ENCODE assay signal across 2 cellular contexts in the genomic region with DNA sequence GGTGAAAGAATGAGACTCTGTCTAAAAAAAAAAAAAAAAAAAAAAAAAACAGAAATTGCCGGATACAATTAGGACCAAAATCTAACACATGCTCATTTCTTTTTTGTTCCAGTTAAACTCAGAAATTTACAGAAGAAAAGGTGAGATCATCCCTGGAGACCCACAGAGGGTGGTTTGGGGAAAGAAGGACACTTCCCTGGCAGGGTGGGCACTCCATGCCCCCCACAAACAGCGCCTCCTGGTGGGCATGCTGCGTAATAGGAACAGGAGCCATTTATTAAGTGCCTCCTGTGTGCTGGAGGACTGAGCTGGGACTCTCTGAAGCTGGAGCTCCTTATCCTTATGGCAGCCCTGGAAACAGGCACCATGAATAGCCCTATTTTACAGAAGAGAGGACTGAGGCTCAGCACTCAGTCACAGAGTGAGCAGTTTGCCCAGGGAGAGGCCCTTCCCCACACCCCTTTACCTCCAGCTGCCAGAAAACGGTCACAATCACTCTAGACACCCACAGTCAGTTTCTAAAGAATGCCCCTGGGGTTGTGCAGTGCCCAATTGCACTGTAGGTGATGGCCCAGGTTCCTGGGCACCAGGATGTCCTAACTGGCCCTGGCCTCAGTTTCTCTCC.
TF ChIP-seq lines count a peak whose summit lies in the region.

No MANE protein-coding gene starts in this region.

TF ChIP-seq in K562, 482 proteins besides CTCF, POLR2A, EP300 and RAD21 (continues in another document):
- TF ChIP-seq ZFP30 (CRISPR knock-in tag; IDR thresholded peaks at IDR 0.05; ENCODE audit: borderline replicate concordance), result no peak
- TF ChIP-seq, protein P1, sequence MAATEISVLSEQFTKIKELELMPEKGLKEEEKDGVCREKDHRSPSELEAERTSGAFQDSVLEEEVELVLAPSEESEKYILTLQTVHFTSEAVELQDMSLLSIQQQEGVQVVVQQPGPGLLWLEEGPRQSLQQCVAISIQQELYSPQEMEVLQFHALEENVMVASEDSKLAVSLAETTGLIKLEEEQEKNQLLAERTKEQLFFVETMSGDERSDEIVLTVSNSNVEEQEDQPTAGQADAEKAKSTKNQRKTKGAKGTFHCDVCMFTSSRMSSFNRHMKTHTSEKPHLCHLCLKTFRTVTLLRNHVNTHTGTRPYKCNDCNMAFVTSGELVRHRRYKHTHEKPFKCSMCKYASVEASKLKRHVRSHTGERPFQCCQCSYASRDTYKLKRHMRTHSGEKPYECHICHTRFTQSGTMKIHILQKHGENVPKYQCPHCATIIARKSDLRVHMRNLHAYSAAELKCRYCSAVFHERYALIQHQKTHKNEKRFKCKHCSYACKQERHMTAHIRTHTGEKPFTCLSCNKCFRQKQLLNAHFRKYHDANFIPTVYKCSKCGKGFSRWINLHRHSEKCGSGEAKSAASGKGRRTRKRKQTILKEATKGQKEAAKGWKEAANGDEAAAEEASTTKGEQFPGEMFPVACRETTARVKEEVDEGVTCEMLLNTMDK (IDR thresholded peaks at IDR 0.05; ENCODE audit: borderline replicate concordance, insufficient read depth, low read depth, low read length, poor library complexity, severe bottlenecking), result peak; percentile 65
- TF ChIP-seq LCOR (CRISPR knock-in tag; IDR thresholded peaks at IDR 0.05), result no peak
- TF ChIP-seq ZBTB7A (IDR thresholded peaks at IDR 0.05; ENCODE audit: borderline replicate concordance, control insufficient read depth, low read depth, low read length), result peak; percentile 97
- no peak for TF ChIP-seq ZNF717 (CRISPR knock-in tag; IDR thresholded peaks at IDR 0.05)
- no peak for TF ChIP-seq HDAC8 (tag; IDR thresholded peaks at IDR 0.05)
- TF ChIP-seq POU5F1 (IDR thresholded peaks at IDR 0.05; ENCODE audit: borderline replicate concordance, low read depth, low read length, partially characterized antibody), result no peak
- no peak for TF ChIP-seq ZFX (CRISPR knock-in tag; IDR thresholded peaks at IDR 0.05)
- TF ChIP-seq, protein P2, sequence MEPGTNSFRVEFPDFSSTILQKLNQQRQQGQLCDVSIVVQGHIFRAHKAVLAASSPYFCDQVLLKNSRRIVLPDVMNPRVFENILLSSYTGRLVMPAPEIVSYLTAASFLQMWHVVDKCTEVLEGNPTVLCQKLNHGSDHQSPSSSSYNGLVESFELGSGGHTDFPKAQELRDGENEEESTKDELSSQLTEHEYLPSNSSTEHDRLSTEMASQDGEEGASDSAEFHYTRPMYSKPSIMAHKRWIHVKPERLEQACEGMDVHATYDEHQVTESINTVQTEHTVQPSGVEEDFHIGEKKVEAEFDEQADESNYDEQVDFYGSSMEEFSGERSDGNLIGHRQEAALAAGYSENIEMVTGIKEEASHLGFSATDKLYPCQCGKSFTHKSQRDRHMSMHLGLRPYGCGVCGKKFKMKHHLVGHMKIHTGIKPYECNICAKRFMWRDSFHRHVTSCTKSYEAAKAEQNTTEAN (CRISPR knock-in tag; IDR thresholded peaks at IDR 0.05), result no peak
- no peak for TF ChIP-seq RNF2 (IDR thresholded peaks at IDR 0.05)
- TF ChIP-seq, protein P3, sequence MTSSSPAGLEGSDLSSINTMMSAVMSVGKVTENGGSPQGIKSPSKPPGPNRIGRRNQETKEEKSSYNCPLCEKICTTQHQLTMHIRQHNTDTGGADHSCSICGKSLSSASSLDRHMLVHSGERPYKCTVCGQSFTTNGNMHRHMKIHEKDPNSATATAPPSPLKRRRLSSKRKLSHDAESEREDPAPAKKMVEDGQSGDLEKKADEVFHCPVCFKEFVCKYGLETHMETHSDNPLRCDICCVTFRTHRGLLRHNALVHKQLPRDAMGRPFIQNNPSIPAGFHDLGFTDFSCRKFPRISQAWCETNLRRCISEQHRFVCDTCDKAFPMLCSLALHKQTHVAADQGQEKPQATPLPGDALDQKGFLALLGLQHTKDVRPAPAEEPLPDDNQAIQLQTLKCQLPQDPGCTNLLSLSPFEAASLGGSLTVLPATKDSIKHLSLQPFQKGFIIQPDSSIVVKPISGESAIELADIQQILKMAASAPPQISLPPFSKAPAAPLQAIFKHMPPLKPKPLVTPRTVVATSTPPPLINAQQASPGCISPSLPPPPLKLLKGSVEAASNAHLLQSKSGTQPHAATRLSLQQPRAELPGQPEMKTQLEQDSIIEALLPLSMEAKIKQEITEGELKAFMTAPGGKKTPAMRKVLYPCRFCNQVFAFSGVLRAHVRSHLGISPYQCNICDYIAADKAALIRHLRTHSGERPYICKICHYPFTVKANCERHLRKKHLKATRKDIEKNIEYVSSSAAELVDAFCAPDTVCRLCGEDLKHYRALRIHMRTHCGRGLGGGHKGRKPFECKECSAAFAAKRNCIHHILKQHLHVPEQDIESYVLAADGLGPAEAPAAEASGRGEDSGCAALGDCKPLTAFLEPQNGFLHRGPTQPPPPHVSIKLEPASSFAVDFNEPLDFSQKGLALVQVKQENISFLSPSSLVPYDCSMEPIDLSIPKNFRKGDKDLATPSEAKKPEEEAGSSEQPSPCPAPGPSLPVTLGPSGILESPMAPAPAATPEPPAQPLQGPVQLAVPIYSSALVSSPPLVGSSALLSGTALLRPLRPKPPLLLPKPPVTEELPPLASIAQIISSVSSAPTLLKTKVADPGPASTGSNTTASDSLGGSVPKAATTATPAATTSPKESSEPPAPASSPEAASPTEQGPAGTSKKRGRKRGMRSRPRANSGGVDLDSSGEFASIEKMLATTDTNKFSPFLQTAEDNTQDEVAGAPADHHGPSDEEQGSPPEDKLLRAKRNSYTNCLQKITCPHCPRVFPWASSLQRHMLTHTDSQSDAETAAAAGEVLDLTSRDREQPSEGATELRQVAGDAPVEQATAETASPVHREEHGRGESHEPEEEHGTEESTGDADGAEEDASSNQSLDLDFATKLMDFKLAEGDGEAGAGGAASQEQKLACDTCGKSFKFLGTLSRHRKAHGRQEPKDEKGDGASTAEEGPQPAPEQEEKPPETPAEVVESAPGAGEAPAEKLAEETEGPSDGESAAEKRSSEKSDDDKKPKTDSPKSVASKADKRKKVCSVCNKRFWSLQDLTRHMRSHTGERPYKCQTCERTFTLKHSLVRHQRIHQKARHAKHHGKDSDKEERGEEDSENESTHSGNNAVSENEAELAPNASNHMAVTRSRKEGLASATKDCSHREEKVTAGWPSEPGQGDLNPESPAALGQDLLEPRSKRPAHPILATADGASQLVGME (CRISPR knock-in tag; IDR thresholded peaks at IDR 0.05), result no peak

TF ChIP-seq in GM12891, 5 proteins besides CTCF, POLR2A, EP300 and RAD21:
- TF ChIP-seq POU2F2 (IDR thresholded peaks at IDR 0.05; ENCODE audit: low read depth, low read length), result no peak
- no peak for TF ChIP-seq SPI1 (IDR thresholded peaks at IDR 0.05; ENCODE audit: low read depth, low read length)
- no peak for TF ChIP-seq PAX5 (IDR thresholded peaks at IDR 0.05; ENCODE audit: insufficient read depth, low read length, severe bottlenecking)
- TF ChIP-seq POLR2AphosphoS5 (IDR thresholded peaks at IDR 0.05; ENCODE audit: low read depth, low read length), result no peak
- TF ChIP-seq TAF1 (IDR thresholded peaks at IDR 0.05; ENCODE audit: low read depth, low read length), result no peak
